In the genomic region with DNA sequence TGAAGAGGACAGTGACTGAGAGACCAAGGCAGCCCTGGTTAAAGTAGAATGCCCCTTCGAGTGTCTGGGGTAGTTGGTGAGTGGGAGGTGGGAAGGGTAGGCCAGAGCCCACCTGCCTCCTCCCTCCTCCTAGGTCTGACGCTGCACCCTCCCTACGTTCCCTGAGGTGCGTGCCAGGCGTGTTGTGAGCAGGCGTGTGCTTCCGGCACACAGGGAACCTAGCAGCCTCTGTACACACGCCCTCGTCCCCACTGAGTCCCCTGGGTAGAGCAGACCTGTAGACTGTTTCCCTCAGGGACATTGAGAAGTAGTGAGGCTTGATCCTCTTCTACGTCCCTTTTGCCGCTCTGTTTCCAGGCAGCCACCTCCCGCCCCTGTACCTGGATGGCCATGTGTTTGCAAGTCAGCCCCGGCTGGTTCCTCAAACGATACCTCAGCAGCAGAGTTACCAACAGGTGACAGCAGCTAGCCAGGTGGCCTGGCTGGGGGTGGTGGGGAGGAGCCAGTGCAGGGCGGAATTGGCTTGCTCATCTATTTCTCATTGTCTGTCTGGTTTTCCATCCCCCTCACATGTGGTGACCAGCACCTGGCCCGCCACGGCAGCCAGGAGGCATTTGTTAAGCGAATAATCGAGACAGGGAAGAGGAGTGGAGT, we compare ENCODE assay signal across 16 cellular contexts. TPM values are rescaled to one million over a fixed set of nuclear protein-coding genes. Genes with fewer than 3 reads are reported as not detected.
A peak's percentile ranks its signal among the peaks of the same experiment; 100 is the strongest.
DNase-seq lines count a peak whose midpoint lies in the region; ATAC-seq and TF ChIP-seq lines count a peak whose summit lies in the region.
"Had no signal": no experiment of that assay in that cellular context is flagged by ENCODE, and none has a peak within 500 bp of the region (broad histone marks: within the 10 kb centered on the region; RNA-seq: fewer than 3 reads in every experiment).

No MANE protein-coding gene starts in this region.

- H3K9ac ChIP-seq in Karpas-422 (ENCODE audit: low read length): no peak overlapping the region

- H3K36me3 ChIP-seq in HEK293 (ENCODE audit: control insufficient read depth in 2 of 2, insufficient read depth in 1 of 2, low read length in 2 of 2) (peaks cover 45 to 98% of the 10 kb centered on the region in 2 experiments), lower lobe of right lung (peaks cover 100% of the 10 kb centered on the region), Karpas-422 (ENCODE audit: insufficient read depth, low read length) (peaks cover 35% of the 10 kb centered on the region)

- H3K27me3 ChIP-seq in lower lobe of right lung (ENCODE audit: low read depth): no peaks in the 10 kb centered on the region
- no peaks in the 10 kb centered on the region for H3K27me3 ChIP-seq in Karpas-422 (ENCODE audit: low read length)
- H3K27me3 ChIP-seq: thyroid gland had no signal

- CTCF ChIA-PET in HEK293 (lab: Yijun Ruan, JAX): no interaction called here

- H3K4me3 ChIP-seq in HEK293 (ENCODE audit: low read depth, low read length) (no peak overlapping the region), lower lobe of right lung (no peak overlapping the region), Karpas-422 (ENCODE audit: low read length) (no peak overlapping the region)
- H3K4me3 ChIP-seq: thyroid gland had no signal

- ATAC-seq in lower lobe of right lung (no peak), GM21717 (IDR thresholded peaks at IDR 0.05; ENCODE audit: unreplicated experiment) (no peak)
- ATAC-seq: sciatic nerve had no signal

- H3K9me3 ChIP-seq in HEK293 (ENCODE audit: control insufficient read depth, insufficient read depth, low read depth, low read length): no peaks in the 10 kb centered on the region
- no peaks in the 10 kb centered on the region for H3K9me3 ChIP-seq in lower lobe of right lung
- H3K9me3 ChIP-seq in Karpas-422 (ENCODE audit: low read length): no peaks in the 10 kb centered on the region
- H3K9me3 ChIP-seq: thyroid gland had no signal

- no peaks in the 10 kb centered on the region for H3K79me2 ChIP-seq in Karpas-422 (ENCODE audit: low read length)

- DNase-seq in COLO668 (lab: John Stamatoyannopoulos, UW; ENCODE audit: unreplicated experiment): peak; percentile 77
- DNase-seq in lower lobe of right lung: peak; percentile 18
- no peak for DNase-seq in Karpas-422
- DNase-seq in NCI-H2227 (lab: John Stamatoyannopoulos, UW; ENCODE audit: unreplicated experiment): no peak
- DNase-seq: HFFc6; hippocampal formation; kidney glomerular epithelial cell; SIG-M5; stimulated activated CD4-positive, alpha-beta T cell treated with anti-CD3 and anti-CD28 coated beads, Interleukin-2, amount 100 ng/mL, for 48 hours; T-helper 2 cell; thyroid gland had no signal

- POLR2A ChIA-PET in HEK293 (lab: Yijun Ruan, JAX): interaction anchor here (1.2 kb wide), 1 partner anchor 112 kb away, joined by 4 read pairs; no protein-coding TSS in a partner anchor

- H2AFZ ChIP-seq in Karpas-422 (ENCODE audit: low read length): no peak overlapping the region

- H3K4me1 ChIP-seq in HEK293 (ENCODE audit: control insufficient read depth, insufficient read depth, low read length): no peaks in the 10 kb centered on the region
- no peaks in the 10 kb centered on the region for H3K4me1 ChIP-seq in lower lobe of right lung
- H3K4me1 ChIP-seq in Karpas-422 (ENCODE audit: low read length): no peaks in the 10 kb centered on the region
- H3K4me1 ChIP-seq: thyroid gland had no signal

- no peaks in the 10 kb centered on the region for H3K9me2 ChIP-seq in Karpas-422 (replicated peaks; ENCODE audit: insufficient read depth, low read length)

- no peak for TF ChIP-seq CTCF in HEK293 (tag by site-specific recombination; IDR thresholded peaks at IDR 0.05)
- no peak for TF ChIP-seq CTCF in lower lobe of right lung (IDR thresholded peaks at IDR 0.05)

- H3K27ac ChIP-seq in HEK293 (ENCODE audit: extremely low read depth, low read depth, low read length): no peak overlapping the region
- peak overlapping the region; percentile 10 for H3K27ac ChIP-seq in angular gyrus (ENCODE audit: low read depth, low read length)
- H3K27ac ChIP-seq in lower lobe of right lung: no peak overlapping the region
- no peak overlapping the region for H3K27ac ChIP-seq in Karpas-422 (ENCODE audit: low read length)
- H3K27ac ChIP-seq: thyroid gland had no signal

- intact Hi-C loops in lower lobe of right lung (cut with DNase I): no loop called here

- H3K4me2 ChIP-seq in Karpas-422 (ENCODE audit: low read depth, low read length, poor library complexity, severe bottlenecking): no peak overlapping the region

- 0 out of 2 replicates have a peak, but pooled peaks cover 8% of the 10 kb centered on the region for H4K20me1 ChIP-seq in Karpas-422 (ENCODE audit: insufficient read depth, low read depth, low read length)

TF ChIP-seq in HEK293, 187 proteins besides CTCF, POLR2A, EP300 and RAD21:
- TF ChIP-seq ZNF341 (tag by site-specific recombination; IDR thresholded peaks at IDR 0.05; ENCODE audit: low read depth): no peak
- TF ChIP-seq ZBTB8A (tag by site-specific recombination; IDR thresholded peaks at IDR 0.05): no peak
- TF ChIP-seq SCRT1 (tag by site-specific recombination; IDR thresholded peaks at IDR 0.05; ENCODE audit: borderline replicate concordance): 0 out of 2 replicates have a peak, but pooled peaks have one; percentile 48
- TF ChIP-seq SCRT2 (tag by site-specific recombination; IDR thresholded peaks at IDR 0.05): peak; percentile 78
- TF ChIP-seq ZNF23 (tag by site-specific recombination; IDR thresholded peaks at IDR 0.05; ENCODE audit: borderline replicate concordance): no peak
- TF ChIP-seq YY2 (tag by site-specific recombination; IDR thresholded peaks at IDR 0.05): no peak

RNA-seq across cellular contexts. Expression of a gene that starts 16.9 kb away (rescaled TPM):
- total RNA-seq in lower lobe of right lung: 25.9 TPM
- total RNA-seq in Karpas-422 (2014; rRNA removed; shearing (Covaris generic); ENCODE audit: low replicate concordance): 29.0 and 33.9 TPM in 2 replicates

RNA-seq across cellular contexts. Expression of a gene that starts 45.2 kb away (rescaled TPM):
- 25.9 TPM for total RNA-seq in lower lobe of right lung
- total RNA-seq in Karpas-422 (2014; rRNA removed; shearing (Covaris generic); ENCODE audit: low replicate concordance): 8.0 and 23.5 TPM in 2 replicates

RNA-seq across cellular contexts. Expression of a gene that starts 59.5 kb away (rescaled TPM):
- total RNA-seq in lower lobe of right lung: 6.3 TPM
- total RNA-seq in Karpas-422 (2014; rRNA removed; shearing (Covaris generic); ENCODE audit: low replicate concordance): not detected in 2 replicates
- total RNA-seq: bronchial epithelial cell, HFFc6, sciatic nerve, thyroid gland had no signal

Comparison
In these comparisons a context has a peak if more than half of its experiments do, and no peak if none do; other contexts are left out.
1. DNase-seq: peak in COLO668 (single experiment) and lower lobe of right lung (single experiment); none in Karpas-422 (single experiment) and NCI-H2227 (single experiment).